ENCODE assay signal across 25 cellular contexts in genomic region chr3:153626158-153626557, GRCh38.
DNase-seq lines count a peak whose midpoint lies in the region; ATAC-seq lines count a peak whose summit lies in the region.
"Had no signal": no experiment of that assay in that cellular context is flagged by ENCODE, and none has a peak within 500 bp of the region (broad histone marks: within the 10 kb centered on the region; RNA-seq: fewer than 3 reads in every experiment).

No MANE protein-coding gene starts in this region.

- peaks cover 11% of the 10 kb centered on the region for H3K36me3 Mint-ChIP-seq in activated naive CD8-positive, alpha-beta T cell treated with anti-CD3 and anti-CD28 coated beads for 36 hours
- H3K36me3 Mint-ChIP-seq: activated naive CD4-positive, alpha-beta T cell treated with anti-CD3 and anti-CD28 coated beads, Interleukin-2, amount 50 U/mL, for 24 hours; CD4-positive, alpha-beta memory T cell; naive thymus-derived CD8-positive, alpha-beta T cell had no signal

- H3K4me1 Mint-ChIP-seq in activated naive CD8-positive, alpha-beta T cell treated with anti-CD3 and anti-CD28 coated beads for 36 hours, result peaks cover 56% of the 10 kb centered on the region

- intact Hi-C loops in left colon (cut with DNase I, micrococcal nuclease), result no loop called here

- H3K9me3 Mint-ChIP-seq in activated naive CD8-positive, alpha-beta T cell treated with anti-CD3 and anti-CD28 coated beads for 36 hours, result peaks cover 6% of the 10 kb centered on the region
- H3K9me3 Mint-ChIP-seq: activated naive CD4-positive, alpha-beta T cell treated with anti-CD3 and anti-CD28 coated beads, Interleukin-2, amount 50 U/mL, for 24 hours; CD4-positive, alpha-beta memory T cell had no signal

- peak; percentile 35 for DNase-seq in activated CD4-positive, alpha-beta T cell treated with anti-CD3 and anti-CD28 coated beads for 48 hours
- DNase-seq in activated CD4-positive, alpha-beta T cell treated with anti-CD3 and anti-CD28 coated beads for 1 hour, result no peak
- peak; percentile 33 for DNase-seq in stimulated activated CD4-positive, alpha-beta T cell treated with anti-CD3 and anti-CD28 coated beads, Interleukin-4, amount 100 ng/mL, for 24 hours
- no peak for DNase-seq in stimulated activated CD4-positive, alpha-beta T cell treated with anti-CD3 and anti-CD28 coated beads, Interleukin-4, amount 100 ng/mL, for 4 hours
- DNase-seq in activated naive CD8-positive, alpha-beta T cell treated with anti-CD3 and anti-CD28 coated beads for 36 hours, result peak; percentile 14
- DNase-seq in EL, result no peak
- DNase-seq in NCI-H524 treated with DMSO at 0.1 percent for 48 hours (lab: John Stamatoyannopoulos, UW), result no peak
- DNase-seq in left colon, result no peak
- DNase-seq: activated CD4-positive, alpha-beta T cell treated with anti-CD3 and anti-CD28 coated beads, Interleukin-2, amount 10 ng/mL, durations not matched to agents 7 days and 5 days; activated CD8-positive, alpha-beta memory T cell treated with anti-CD3 and anti-CD28 coated beads, Interleukin-2, amount 50 U/mL, for 4 hours; caudate nucleus; CD4-positive, alpha-beta memory T cell; cortex of kidney; foreskin keratinocyte; GM23248; heart left ventricle; lower lobe of right lung; naive thymus-derived CD8-positive, alpha-beta T cell; NCI-H1417 treated with DMSO at 0.1 percent for 48 hours; NCI-H345; NCI-H748 treated with DMSO at 0.1 percent for 48 hours; OCI-M1 had no signal

- peak overlapping the region; percentile 52 for H3K27ac Mint-ChIP-seq in activated naive CD8-positive, alpha-beta T cell treated with anti-CD3 and anti-CD28 coated beads for 36 hours
- H3K27ac Mint-ChIP-seq: activated CD4-positive, alpha-beta T cell treated with anti-CD3 and anti-CD28 coated beads, Interleukin-2, amount 10 ng/mL, durations not matched to agents 7 days and 5 days; activated naive CD4-positive, alpha-beta T cell treated with anti-CD3 and anti-CD28 coated beads, Interleukin-2, amount 50 U/mL, for 24 hours had no signal

- H3K4me3 Mint-ChIP-seq in activated naive CD8-positive, alpha-beta T cell treated with anti-CD3 and anti-CD28 coated beads for 36 hours, result no peak overlapping the region
- H3K4me3 Mint-ChIP-seq: activated CD4-positive, alpha-beta T cell treated with anti-CD3 and anti-CD28 coated beads, Interleukin-2, amount 10 ng/mL, durations not matched to agents 7 days and 5 days; activated naive CD4-positive, alpha-beta T cell treated with anti-CD3 and anti-CD28 coated beads, Interleukin-2, amount 50 U/mL, for 24 hours; naive thymus-derived CD8-positive, alpha-beta T cell had no signal

- H3K27me3 Mint-ChIP-seq in activated naive CD8-positive, alpha-beta T cell treated with anti-CD3 and anti-CD28 coated beads for 36 hours, result no peaks in the 10 kb centered on the region
- H3K27me3 Mint-ChIP-seq: activated CD4-positive, alpha-beta T cell treated with anti-CD3 and anti-CD28 coated beads, Interleukin-2, amount 10 ng/mL, durations not matched to agents 7 days and 5 days; activated naive CD4-positive, alpha-beta T cell treated with anti-CD3 and anti-CD28 coated beads, Interleukin-2, amount 50 U/mL, for 24 hours; CD4-positive, alpha-beta memory T cell; naive thymus-derived CD8-positive, alpha-beta T cell had no signal

- ATAC-seq in left colon, result no peak
- ATAC-seq: A549; esophagus mucosa; foreskin keratinocyte; heart left ventricle; lower lobe of right lung; naive thymus-derived CD8-positive, alpha-beta T cell had no signal

Comparison
In these comparisons a context has a peak if more than half of its experiments do, and no peak if none do; other contexts are left out.
1. DNase-seq: peak in activated CD4-positive, alpha-beta T cell treated with anti-CD3 and anti-CD28 coated beads for 48 hours (single experiment), stimulated activated CD4-positive, alpha-beta T cell treated with anti-CD3 and anti-CD28 coated beads, Interleukin-4, amount 100 ng/mL, for 24 hours (single experiment) and activated naive CD8-positive, alpha-beta T cell treated with anti-CD3 and anti-CD28 coated beads for 36 hours (single experiment); none in activated CD4-positive, alpha-beta T cell treated with anti-CD3 and anti-CD28 coated beads for 1 hour (single experiment), stimulated activated CD4-positive, alpha-beta T cell treated with anti-CD3 and anti-CD28 coated beads, Interleukin-4, amount 100 ng/mL, for 4 hours (0 of 2), EL (single experiment), NCI-H524 treated with DMSO at 0.1 percent for 48 hours (single experiment) and left colon (0 of 2).